ENCODE assay signal across 22 cellular contexts in genomic region chr7:126210707-126211106, GRCh38.
DNase-seq lines count a peak whose midpoint lies in the region; ATAC-seq and TF ChIP-seq lines count a peak whose summit lies in the region.
"Had no signal": no experiment of that assay in that cellular context is flagged by ENCODE, and none has a peak within 500 bp of the region (broad histone marks: within the 10 kb centered on the region; RNA-seq: fewer than 3 reads in every experiment).

No MANE protein-coding gene starts in this region.

- H3K4me3 ChIP-seq in GM23338: no peak overlapping the region
- H3K4me3 ChIP-seq: heart left ventricle had no signal

- no peaks in the 10 kb centered on the region for H3F3A ChIP-seq in GM23338 (replicated peaks; ENCODE audit: low read depth)

- DNase-seq in GM23338 (ENCODE audit: low spot score) (no peak), NCI-H2196 treated with DMSO at 0.1 percent for 48 hours (lab: John Stamatoyannopoulos, UW; ENCODE audit: unreplicated experiment) (no peak), AG08396 (ENCODE audit: low spot score) (no peak), UCSD-AML1 (lab: John Stamatoyannopoulos, UW; ENCODE audit: unreplicated experiment) (no peak)
- DNase-seq in T-helper 2 cell treated with Interferon-gamma antibody and Interleukin-4, amounts not matched to agents 5 μg/mL and 100 μg/mL, for 36 hours (ENCODE audit: low spot score): no peak
- DNase-seq: activated CD4-positive, alpha-beta T cell treated with anti-CD3 and anti-CD28 coated beads for 36 hours; activated naive CD4-positive, alpha-beta T cell treated with anti-CD3 and anti-CD28 coated beads, Interleukin-2, amount 50 U/mL, for 16 hours; anterior cingulate cortex; heart left ventricle; KG1; left cardiac atrium; mesendoderm; naive B cell; NCI-H774; nucleus accumbens; small intestine; stimulated activated naive CD4-positive, alpha-beta T cell; SW 1271 had no signal

- no peaks in the 10 kb centered on the region for H3K9me2 ChIP-seq in GM23338 (ENCODE audit: insufficient read depth)

- ATAC-seq in GM18868 (IDR thresholded peaks at IDR 0.05; ENCODE audit: unreplicated experiment) (peak; percentile 77), GM23338 (no peak), HG03520 (IDR thresholded peaks at IDR 0.05; ENCODE audit: unreplicated experiment) (peak; percentile 58)
- ATAC-seq: activated CD4-positive, alpha-beta T cell treated with anti-CD3 and anti-CD28 coated beads for 36 hours; heart left ventricle; left cardiac atrium; Right ventricle myocardium inferior had no signal

- H3K79me2 ChIP-seq in GM23338 (replicated peaks; ENCODE audit: insufficient read depth): no peaks in the 10 kb centered on the region

- no peaks in the 10 kb centered on the region for H3K9me3 Mint-ChIP-seq in GM23338
- H3K9me3 Mint-ChIP-seq in T-helper 2 cell treated with Interferon-gamma antibody and Interleukin-4, amounts not matched to agents 5 μg/mL and 100 μg/mL, for 36 hours: peaks cover 5% of the 10 kb centered on the region

- no peak overlapping the region for H3K27ac ChIP-seq in GM23338 (ENCODE audit: low read depth)
- H3K27ac ChIP-seq: heart left ventricle had no signal

- no peak for TF ChIP-seq CTCF in GM23338 (conservative IDR thresholded peaks at IDR 0.05; ENCODE audit: low read depth in 2 of 2)

- H3K4me1 Mint-ChIP-seq in GM23338: no peaks in the 10 kb centered on the region
- no peaks in the 10 kb centered on the region for H3K4me1 Mint-ChIP-seq in T-helper 2 cell treated with Interferon-gamma antibody and Interleukin-4, amounts not matched to agents 5 μg/mL and 100 μg/mL, for 36 hours (ENCODE audit: low read depth)
- H3K4me1 Mint-ChIP-seq: activated CD4-positive, alpha-beta T cell treated with anti-CD3 and anti-CD28 coated beads for 36 hours; naive B cell had no signal

- no peaks in the 10 kb centered on the region for H4K20me1 ChIP-seq in GM23338 (replicated peaks; ENCODE audit: insufficient read depth)

- no peaks in the 10 kb centered on the region for H3K36me3 ChIP-seq in GM23338 (ENCODE audit: insufficient read depth)
- H3K36me3 ChIP-seq: heart left ventricle had no signal

- no peak overlapping the region for H3K4me2 ChIP-seq in GM23338

- no peak overlapping the region for H3K4me3 Mint-ChIP-seq in GM23338
- H3K4me3 Mint-ChIP-seq in T-helper 2 cell treated with Interferon-gamma antibody and Interleukin-4, amounts not matched to agents 5 μg/mL and 100 μg/mL, for 36 hours: no peak overlapping the region
- H3K4me3 Mint-ChIP-seq: activated CD4-positive, alpha-beta T cell treated with anti-CD3 and anti-CD28 coated beads for 36 hours; dendritic cell treated with granulocyte-macrophage colony-stimulating factor and Interleukin-4, amounts not matched to agents 40 ng/mL and 50 ng/mL, for 4 days; naive B cell had no signal

- H3K36me3 Mint-ChIP-seq in GM23338 (ENCODE audit: low read depth): no peaks in the 10 kb centered on the region
- no peaks in the 10 kb centered on the region for H3K36me3 Mint-ChIP-seq in T-helper 2 cell treated with Interferon-gamma antibody and Interleukin-4, amounts not matched to agents 5 μg/mL and 100 μg/mL, for 36 hours (ENCODE audit: low read depth)
- H3K36me3 Mint-ChIP-seq: naive B cell had no signal

- no peaks in the 10 kb centered on the region for H3K27me3 Mint-ChIP-seq in GM23338 (ENCODE audit: insufficient read depth, low read depth, poor library complexity)
- no peaks in the 10 kb centered on the region for H3K27me3 Mint-ChIP-seq in T-helper 2 cell treated with Interferon-gamma antibody and Interleukin-4, amounts not matched to agents 5 μg/mL and 100 μg/mL, for 36 hours (ENCODE audit: low read depth)
- H3K27me3 Mint-ChIP-seq: activated CD4-positive, alpha-beta T cell treated with anti-CD3 and anti-CD28 coated beads for 36 hours; dendritic cell treated with granulocyte-macrophage colony-stimulating factor and Interleukin-4, amounts not matched to agents 40 ng/mL and 50 ng/mL, for 4 days; naive B cell had no signal

- H3K4me1 ChIP-seq in GM23338 (ENCODE audit: insufficient read depth): no peaks in the 10 kb centered on the region
- H3K4me1 ChIP-seq: heart left ventricle had no signal

- H2AFZ ChIP-seq in GM23338: peak overlapping the region; percentile 25; the same call in 1 of the 2 replicates

- H3K27me3 ChIP-seq in GM23338 (ENCODE audit: insufficient read depth): no peaks in the 10 kb centered on the region
- H3K27me3 ChIP-seq: heart left ventricle had no signal

- H3K27ac Mint-ChIP-seq in GM23338: peak overlapping the region; percentile 77
- H3K27ac Mint-ChIP-seq in T-helper 2 cell treated with Interferon-gamma antibody and Interleukin-4, amounts not matched to agents 5 μg/mL and 100 μg/mL, for 36 hours: no peak overlapping the region
- H3K27ac Mint-ChIP-seq: activated CD4-positive, alpha-beta T cell treated with anti-CD3 and anti-CD28 coated beads for 36 hours; dendritic cell treated with granulocyte-macrophage colony-stimulating factor and Interleukin-4, amounts not matched to agents 40 ng/mL and 50 ng/mL, for 4 days; naive B cell had no signal

TF ChIP-seq in GM23338, 12 proteins besides CTCF, POLR2A, EP300 and RAD21:
- no peak for TF ChIP-seq EZH2 (IDR thresholded peaks at IDR 0.05; ENCODE audit: low read depth, unreplicated experiment)
- TF ChIP-seq POLR2AphosphoS5 (IDR thresholded peaks at IDR 0.05; ENCODE audit: low read depth): no peak
- TF ChIP-seq ZNF114 (CRISPR knock-in tag; IDR thresholded peaks at IDR 0.05): no peak
- TF ChIP-seq ETS1 (IDR thresholded peaks at IDR 0.05): no peak
- TF ChIP-seq REST (IDR thresholded peaks at IDR 0.05; ENCODE audit: unreplicated experiment): no peak
TF ChIP-seq in GM23338: peak in this region for 0.
